ENCODE assay signal across 30 cellular contexts in the genomic region with DNA sequence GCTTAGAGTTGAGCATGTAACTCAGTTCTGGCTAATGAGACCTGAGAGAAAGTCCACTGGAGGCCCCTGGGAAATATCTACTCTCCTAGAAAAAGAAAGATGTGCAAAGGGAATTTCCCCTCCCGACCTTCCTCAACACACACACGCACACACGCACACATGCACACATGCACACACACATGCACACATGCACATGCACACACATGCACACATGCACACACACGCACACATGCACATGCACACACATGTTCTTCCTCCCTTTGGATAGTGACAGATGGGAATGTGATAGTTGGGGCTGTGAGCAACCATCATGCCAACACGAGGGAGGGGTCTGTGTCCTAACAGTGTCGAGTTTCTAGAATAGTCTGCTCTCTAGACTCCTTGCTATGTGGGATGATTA.
"Had no signal": no experiment of that assay in that cellular context is flagged by ENCODE, and none has a peak within 500 bp of the region (broad histone marks: within the 10 kb centered on the region; RNA-seq: fewer than 3 reads in every experiment).

No MANE protein-coding gene starts in this region.

- H3K27ac Mint-ChIP-seq: activated CD4-positive, alpha-beta memory T cell treated with anti-CD3 and anti-CD28 coated beads for 36 hours; activated CD4-positive, alpha-beta T cell treated with anti-CD3 and anti-CD28 coated beads for 36 hours; activated CD4-positive, alpha-beta T cell treated with anti-CD3 and anti-CD28 coated beads, Interleukin-2, amount 10 ng/mL, durations not matched to agents 24 days and 14 days; activated CD8-positive, alpha-beta memory T cell treated with anti-CD3 and anti-CD28 coated beads, Interleukin-2, amount 10 ng/mL, durations not matched to agents 7 days and 5 days; activated CD8-positive, alpha-beta T cell treated with anti-CD3 and anti-CD28 coated beads, Interleukin-2, amount 10 ng/mL, durations not matched to agents 7 days and 5 days; activated naive CD4-positive, alpha-beta T cell treated with anti-CD3 and anti-CD28 coated beads, Interleukin-2, amount 10 ng/mL, durations not matched to agents 7 days and 5 days; activated naive CD4-positive, alpha-beta T cell treated with anti-CD3 and anti-CD28 coated beads, Interleukin-2, amount 50 U/mL, for 72 hours; activated naive CD8-positive, alpha-beta T cell treated with anti-CD3 and anti-CD28 coated beads, Interleukin-2, amount 10 ng/mL, durations not matched to agents 7 days and 5 days; brain; dendritic cell treated with granulocyte-macrophage colony-stimulating factor and Interleukin-4, amounts not matched to agents 40 ng/mL and 50 ng/mL, for 4 days; endodermal cell had no signal

- H3K36me3 Mint-ChIP-seq: activated CD4-positive, alpha-beta memory T cell treated with anti-CD3 and anti-CD28 coated beads for 36 hours; activated CD8-positive, alpha-beta memory T cell treated with anti-CD3 and anti-CD28 coated beads, Interleukin-2, amount 10 ng/mL, durations not matched to agents 7 days and 5 days; activated naive CD4-positive, alpha-beta T cell treated with anti-CD3 and anti-CD28 coated beads, Interleukin-2, amount 10 ng/mL, durations not matched to agents 7 days and 5 days; activated naive CD4-positive, alpha-beta T cell treated with anti-CD3 and anti-CD28 coated beads, Interleukin-2, amount 50 U/mL, for 72 hours; activated naive CD8-positive, alpha-beta T cell treated with anti-CD3 and anti-CD28 coated beads, Interleukin-2, amount 10 ng/mL, durations not matched to agents 7 days and 5 days; brain had no signal

- H3K36me3 ChIP-seq: ascending aorta, breast epithelium, gastrocnemius medialis, heart left ventricle had no signal

- H3K9me3 ChIP-seq: ascending aorta, breast epithelium, gastrocnemius medialis, heart left ventricle had no signal

- ATAC-seq: activated CD4-positive, alpha-beta T cell treated with anti-CD3 and anti-CD28 coated beads for 36 hours; activated CD8-positive, alpha-beta memory T cell treated with anti-CD3 and anti-CD28 coated beads, Interleukin-2, amount 10 ng/mL, durations not matched to agents 7 days and 5 days; activated CD8-positive, alpha-beta T cell treated with anti-CD3 and anti-CD28 coated beads, Interleukin-2, amount 10 ng/mL, durations not matched to agents 7 days and 5 days; activated naive CD4-positive, alpha-beta T cell treated with anti-CD3 and anti-CD28 coated beads, Interleukin-2, amount 50 U/mL, for 72 hours; foreskin keratinocyte; gastrocnemius medialis; heart left ventricle had no signal

- H3K9me3 Mint-ChIP-seq: activated CD4-positive, alpha-beta memory T cell treated with anti-CD3 and anti-CD28 coated beads for 36 hours; activated CD4-positive, alpha-beta T cell treated with anti-CD3 and anti-CD28 coated beads, Interleukin-2, amount 10 ng/mL, durations not matched to agents 24 days and 14 days; activated naive CD4-positive, alpha-beta T cell treated with anti-CD3 and anti-CD28 coated beads, Interleukin-2, amount 10 ng/mL, durations not matched to agents 7 days and 5 days; central memory CD8-positive, alpha-beta T cell; dendritic cell treated with granulocyte-macrophage colony-stimulating factor and Interleukin-4, amounts not matched to agents 40 ng/mL and 50 ng/mL, for 4 days; endodermal cell had no signal

- H3K4me1 Mint-ChIP-seq: activated CD4-positive, alpha-beta T cell treated with anti-CD3 and anti-CD28 coated beads for 36 hours; activated CD4-positive, alpha-beta T cell treated with anti-CD3 and anti-CD28 coated beads, Interleukin-2, amount 10 ng/mL, durations not matched to agents 24 days and 14 days; activated CD8-positive, alpha-beta memory T cell treated with anti-CD3 and anti-CD28 coated beads, Interleukin-2, amount 10 ng/mL, durations not matched to agents 7 days and 5 days; activated naive CD4-positive, alpha-beta T cell treated with anti-CD3 and anti-CD28 coated beads, Interleukin-2, amount 10 ng/mL, durations not matched to agents 7 days and 5 days; activated naive CD8-positive, alpha-beta T cell treated with anti-CD3 and anti-CD28 coated beads, Interleukin-2, amount 10 ng/mL, durations not matched to agents 7 days and 5 days; brain; central memory CD8-positive, alpha-beta T cell had no signal

- H3K4me3 Mint-ChIP-seq: activated CD4-positive, alpha-beta memory T cell treated with anti-CD3 and anti-CD28 coated beads for 36 hours; activated CD4-positive, alpha-beta T cell treated with anti-CD3 and anti-CD28 coated beads for 36 hours; activated CD4-positive, alpha-beta T cell treated with anti-CD3 and anti-CD28 coated beads, Interleukin-2, amount 10 ng/mL, durations not matched to agents 24 days and 14 days; activated CD8-positive, alpha-beta memory T cell treated with anti-CD3 and anti-CD28 coated beads, Interleukin-2, amount 10 ng/mL, durations not matched to agents 7 days and 5 days; activated CD8-positive, alpha-beta T cell treated with anti-CD3 and anti-CD28 coated beads, Interleukin-2, amount 10 ng/mL, durations not matched to agents 7 days and 5 days; activated naive CD4-positive, alpha-beta T cell treated with anti-CD3 and anti-CD28 coated beads, Interleukin-2, amount 10 ng/mL, durations not matched to agents 7 days and 5 days; activated naive CD8-positive, alpha-beta T cell treated with anti-CD3 and anti-CD28 coated beads, Interleukin-2, amount 10 ng/mL, durations not matched to agents 7 days and 5 days; brain; central memory CD8-positive, alpha-beta T cell; dendritic cell treated with granulocyte-macrophage colony-stimulating factor and Interleukin-4, amounts not matched to agents 40 ng/mL and 50 ng/mL, for 4 days; endodermal cell had no signal

- H3K4me3 ChIP-seq: ascending aorta, breast epithelium, coronary artery, dorsolateral prefrontal cortex, gastrocnemius medialis, heart left ventricle had no signal

- H3K4me1 ChIP-seq: ascending aorta, breast epithelium, foreskin keratinocyte had no signal

- H3K27ac ChIP-seq: ascending aorta, breast epithelium, coronary artery, dorsolateral prefrontal cortex, foreskin keratinocyte, gastrocnemius medialis, heart left ventricle had no signal

- H3K27me3 Mint-ChIP-seq: activated CD4-positive, alpha-beta T cell treated with anti-CD3 and anti-CD28 coated beads for 36 hours; activated CD4-positive, alpha-beta T cell treated with anti-CD3 and anti-CD28 coated beads, Interleukin-2, amount 10 ng/mL, durations not matched to agents 24 days and 14 days; activated CD8-positive, alpha-beta memory T cell treated with anti-CD3 and anti-CD28 coated beads, Interleukin-2, amount 10 ng/mL, durations not matched to agents 7 days and 5 days; activated naive CD4-positive, alpha-beta T cell treated with anti-CD3 and anti-CD28 coated beads, Interleukin-2, amount 10 ng/mL, durations not matched to agents 7 days and 5 days; brain; central memory CD8-positive, alpha-beta T cell; dendritic cell treated with granulocyte-macrophage colony-stimulating factor and Interleukin-4, amounts not matched to agents 40 ng/mL and 50 ng/mL, for 4 days had no signal

- DNase-seq: activated CD4-positive, alpha-beta memory T cell treated with anti-CD3 and anti-CD28 coated beads for 36 hours; activated CD4-positive, alpha-beta T cell treated with anti-CD3 and anti-CD28 coated beads for 36 hours; activated CD4-positive, alpha-beta T cell treated with anti-CD3 and anti-CD28 coated beads, Interleukin-2, amount 10 ng/mL, durations not matched to agents 24 days and 14 days; activated CD4-positive, CD25-positive, alpha-beta regulatory T cell; activated CD4-positive, CD25-positive, alpha-beta regulatory T cell treated with anti-CD3 and anti-CD28 coated beads, Interleukin-2, amount 50 U/mL, for 72 hours; activated CD8-positive, alpha-beta memory T cell treated with anti-CD3 and anti-CD28 coated beads, Interleukin-2, amount 10 ng/mL, durations not matched to agents 7 days and 5 days; activated CD8-positive, alpha-beta memory T cell treated with anti-CD3 and anti-CD28 coated beads, Interleukin-2, amount 50 U/mL, for 4 hours; activated CD8-positive, alpha-beta T cell treated with anti-CD3 and anti-CD28 coated beads, Interleukin-2, amount 10 ng/mL, durations not matched to agents 7 days and 5 days; activated gamma-delta T cell; activated naive CD4-positive, alpha-beta T cell; activated naive CD4-positive, alpha-beta T cell treated with anti-CD3 and anti-CD28 coated beads, Interleukin-2, amount 10 ng/mL, durations not matched to agents 7 days and 5 days; activated naive CD8-positive, alpha-beta T cell treated with anti-CD3 and anti-CD28 coated beads, Interleukin-2, amount 10 ng/mL, durations not matched to agents 7 days and 5 days; activated T-cell treated with anti-CD3 and anti-CD28 coated beads, Interleukin-2, amount 50 U/mL, for 1 hour; activated T-cell treated with anti-CD3 and anti-CD28 coated beads, Interleukin-2, amount 50 U/mL, for 48 hours; dorsolateral prefrontal cortex; effector memory CD4-positive, alpha-beta T cell; endodermal cell; erythroblast; foreskin keratinocyte; gastrocnemius medialis; glutamatergic neuron; heart left ventricle; T-helper 2 cell had no signal

- H3K27me3 ChIP-seq: ascending aorta, breast epithelium, foreskin keratinocyte, gastrocnemius medialis, heart left ventricle had no signal
